ENCODE assay signal across 7 cellular contexts in genomic region chr5:98843481-98843880, GRCh38.
"Had no signal": no experiment of that assay in that cellular context is flagged by ENCODE, and none has a peak within 500 bp of the region (broad histone marks: within the 10 kb centered on the region; RNA-seq: fewer than 3 reads in every experiment).

No MANE protein-coding gene starts in this region.

- H3K27ac ChIP-seq: GM23248, KMS-11 had no signal

- H2AFZ ChIP-seq: GM23248 had no signal

- H3K4me2 ChIP-seq: KMS-11 had no signal

- H3K4me3 Mint-ChIP-seq: H9 had no signal

- H3K9ac ChIP-seq: GM23248, KMS-11 had no signal

- DNase-seq: GM23248, H9, HCEC 1CT, IMR-90, Karpas-422, KBM-7 had no signal

- H3K27ac Mint-ChIP-seq: H9 had no signal

- H3K4me3 ChIP-seq: GM23248 had no signal
